12 cellular contexts compared by ENCODE assay signal in the genomic region with DNA sequence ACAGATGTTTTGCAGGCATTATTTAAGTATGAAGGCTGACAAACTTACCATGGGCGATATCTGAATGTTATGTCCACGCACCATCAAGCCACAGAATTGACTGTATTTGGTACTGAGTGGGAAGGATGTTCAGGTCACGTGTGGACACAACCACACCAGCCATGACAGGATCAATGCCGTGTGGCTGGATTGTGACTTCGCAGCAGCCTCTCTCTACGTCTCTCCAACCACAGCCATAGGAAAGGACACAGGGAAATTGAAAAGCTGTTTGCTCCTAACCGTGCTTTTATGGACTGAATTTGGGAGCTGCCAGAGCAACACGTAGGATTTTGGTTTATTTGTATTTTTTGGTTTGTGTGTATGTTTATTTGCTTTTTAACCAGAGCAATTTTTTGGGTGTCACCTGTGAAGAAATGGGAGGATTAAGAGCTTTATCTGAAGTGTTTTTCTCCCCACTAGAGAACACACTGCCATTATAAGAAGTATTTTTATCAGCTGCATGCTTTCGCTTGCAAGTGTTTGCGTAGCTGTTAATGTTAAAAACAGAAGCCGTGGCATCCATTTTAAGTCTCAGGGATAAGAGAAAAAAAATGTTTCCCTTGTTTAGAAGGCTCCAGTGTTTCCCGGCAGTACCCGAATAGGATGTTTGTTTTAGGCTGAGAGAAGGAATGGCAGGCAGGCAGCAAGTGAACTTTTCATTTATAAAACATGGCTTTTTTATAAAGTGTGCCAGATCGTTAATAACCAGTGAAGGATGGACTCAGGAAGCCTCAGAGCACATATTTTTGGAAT.
DNase-seq lines count a peak whose midpoint lies in the region; ATAC-seq and TF ChIP-seq lines count a peak whose summit lies in the region.
"Had no signal": no experiment of that assay in that cellular context is flagged by ENCODE, and none has a peak within 500 bp of the region (broad histone marks: within the 10 kb centered on the region; RNA-seq: fewer than 3 reads in every experiment).

No MANE protein-coding gene starts in this region.

- H3K4me1 Mint-ChIP-seq in CD4-positive, alpha-beta T cell (ENCODE audit: low read depth), result no peaks in the 10 kb centered on the region

- DNase-seq in NCI-H1092 (lab: John Stamatoyannopoulos, UW) (peak; percentile 1), medulla oblongata (ENCODE audit: extremely low spot score) (peak; percentile 32), substantia nigra (lab: John Stamatoyannopoulos, UW) (peak in 3 of 49 donors; percentile 5 to 20 (median 9))
- no peak for DNase-seq in CD4-positive, alpha-beta T cell
- DNase-seq: NCI-H146; occipital lobe; stimulated activated CD4-positive, alpha-beta T cell treated with anti-CD3 and anti-CD28 coated beads, Interleukin-2, amount 100 ng/mL, for 48 hours had no signal

- H3K36me3 Mint-ChIP-seq in CD4-positive, alpha-beta T cell (ENCODE audit: low read depth), result no peaks in the 10 kb centered on the region

- no peaks in the 10 kb centered on the region for H3K9me3 Mint-ChIP-seq in CD4-positive, alpha-beta T cell

- intact Hi-C loops in CD4-positive, alpha-beta T cell (cut with DNase I, micrococcal nuclease), result no loop called here

- H3K9me3 ChIP-seq in CD4-positive, alpha-beta T cell (ENCODE audit: control insufficient read depth, low read length), result no peaks in the 10 kb centered on the region

- TF ChIP-seq CTCF in CD4-positive, alpha-beta T cell (IDR thresholded peaks at IDR 0.05), result no peak

- peaks cover 7% of the 10 kb centered on the region for H3K27me3 Mint-ChIP-seq in CD4-positive, alpha-beta T cell

- no peaks in the 10 kb centered on the region for H3K27me3 ChIP-seq in CD4-positive, alpha-beta T cell (ENCODE audit: control insufficient read depth, insufficient read depth, low read length)

- no peak overlapping the region for H3K27ac Mint-ChIP-seq in CD4-positive, alpha-beta T cell

- CTCF ChIA-PET in CD4-positive, alpha-beta T cell (lab: Charles Lee), result interaction anchor here (1.2 kb wide), 1 partner anchor 39 kb away, joined by 3 read pairs; no protein-coding TSS in a partner anchor

- no peak for ATAC-seq in GM19455 (IDR thresholded peaks at IDR 0.05; ENCODE audit: unreplicated experiment)
- no peak for ATAC-seq in activated CD4-positive, CD25-positive, alpha-beta regulatory T cell treated with anti-CD3 and anti-CD28 coated beads, Interleukin-2, amount 50 U/mL, for 24 hours
- no peak for ATAC-seq in HG03457 (IDR thresholded peaks at IDR 0.05; ENCODE audit: unreplicated experiment)
- no peak for ATAC-seq in CD4-positive, alpha-beta T cell (ENCODE audit: poor library complexity)

- H3K27ac ChIP-seq in cingulate gyrus (ENCODE audit: low read depth, low read length), result peak overlapping the region; percentile 73
- H3K27ac ChIP-seq in substantia nigra (ENCODE audit: low read depth, low read length, poor library complexity, severe bottlenecking), result peak overlapping the region; percentile 7
- no peak overlapping the region for H3K27ac ChIP-seq in CD4-positive, alpha-beta T cell (ENCODE audit: low read depth, low read length)
- H3K27ac ChIP-seq: C4-2B had no signal

- H3K4me3 Mint-ChIP-seq in CD4-positive, alpha-beta T cell, result no peak overlapping the region

- POLR2A ChIA-PET in CD4-positive, alpha-beta T cell (lab: Charles Lee), result no interaction called here

Comparison
In these comparisons a context has a peak if more than half of its experiments do, and no peak if none do; other contexts are left out.
1. DNase-seq: peak in NCI-H1092 (single experiment) and medulla oblongata (single experiment); none in CD4-positive, alpha-beta T cell (0 of 10).